29 cellular contexts compared by ENCODE assay signal in the genomic region with DNA sequence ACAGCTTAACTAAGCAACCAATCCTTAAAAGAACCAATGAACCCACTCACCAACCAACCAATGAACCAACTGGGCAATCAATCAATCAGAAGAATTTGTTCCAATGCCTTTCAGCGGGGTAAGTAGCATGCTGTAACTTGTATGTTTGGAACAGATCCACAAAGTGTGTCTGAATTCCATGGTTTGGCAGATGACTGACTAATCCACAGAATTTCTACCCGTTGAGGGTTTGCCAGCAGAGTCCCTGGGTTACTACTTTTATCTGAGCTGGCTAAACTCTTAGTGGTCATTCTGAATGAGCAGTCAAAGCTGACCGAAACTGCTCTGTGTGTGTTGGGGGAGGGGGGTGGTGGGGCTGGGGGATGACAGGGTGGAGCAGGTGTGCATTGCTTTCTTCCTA.
DNase-seq lines count a peak whose midpoint lies in the region; ATAC-seq and TF ChIP-seq lines count a peak whose summit lies in the region.
"Had no signal": no experiment of that assay in that cellular context is flagged by ENCODE, and none has a peak within 500 bp of the region (broad histone marks: within the 10 kb centered on the region; RNA-seq: fewer than 3 reads in every experiment).

No MANE protein-coding gene starts in this region.

- no peaks in the 10 kb centered on the region for H3K9me3 Mint-ChIP-seq in MCF 10A (ENCODE audit: unreplicated experiment)
- peaks cover 0 to 4% of the 10 kb centered on the region in 2 donors for H3K9me3 Mint-ChIP-seq in activated T-cell treated with anti-CD3 and anti-CD28 coated beads, Interleukin-2, amount 50 U/mL, for 72 hours
- H3K9me3 Mint-ChIP-seq: dendritic cell treated with granulocyte-macrophage colony-stimulating factor and Interleukin-4, amounts not matched to agents 40 ng/mL and 50 ng/mL, for 4 days; stimulated activated naive CD8-positive, alpha-beta T cell treated with anti-CD3 and anti-CD28 coated beads, Interleukin-15, amount 100 ng/mL, for 72 hours had no signal

- intact Hi-C loops in MCF 10A (cut with micrococcal nuclease): no loop called here
- intact Hi-C loops in breast epithelium (cut with DNase I; ENCODE audit: low total_unique reads): no loop called here
- intact Hi-C loops in Right ventricle myocardium superior (cut with DNase I): no loop called here

- POLR2A ChIA-PET in MCF 10A (lab: Yijun Ruan, JAX): interaction anchor here (0.6 to 2.3 kb wide), 9 partner anchors 10 to 125 kb away, joined by 3 to 13 read pairs (median 5); a partner anchor contains a TSS

- TF ChIP-seq POLR2A in breast epithelium (IDR thresholded peaks at IDR 0.05): no peak

- peak overlapping the region; percentile 7 for H3K27ac Mint-ChIP-seq in MCF 10A (ENCODE audit: low read depth, unreplicated experiment)
- no peak overlapping the region for H3K27ac Mint-ChIP-seq in activated T-cell treated with anti-CD3 and anti-CD28 coated beads, Interleukin-2, amount 50 U/mL, for 72 hours
- H3K27ac Mint-ChIP-seq: activated naive CD8-positive, alpha-beta T cell treated with anti-CD3 and anti-CD28 coated beads, Interleukin-2, amount 10 ng/mL, durations not matched to agents 7 days and 5 days; B cell; dendritic cell treated with granulocyte-macrophage colony-stimulating factor and Interleukin-4, amounts not matched to agents 40 ng/mL and 50 ng/mL, for 4 days; naive thymus-derived CD8-positive, alpha-beta T cell; stimulated activated naive CD8-positive, alpha-beta T cell treated with anti-CD3 and anti-CD28 coated beads, Interleukin-15, amount 100 ng/mL, for 72 hours; T-helper 17 cell had no signal

- no peaks in the 10 kb centered on the region for H3K36me3 Mint-ChIP-seq in MCF 10A (ENCODE audit: insufficient read depth, unreplicated experiment)
- no peaks in the 10 kb centered on the region for H3K36me3 Mint-ChIP-seq in activated T-cell treated with anti-CD3 and anti-CD28 coated beads, Interleukin-2, amount 50 U/mL, for 72 hours (ENCODE audit: insufficient read depth in 2 of 2)
- H3K36me3 Mint-ChIP-seq: activated naive CD8-positive, alpha-beta T cell treated with anti-CD3 and anti-CD28 coated beads, Interleukin-2, amount 10 ng/mL, durations not matched to agents 7 days and 5 days; naive thymus-derived CD8-positive, alpha-beta T cell had no signal

- H3K4me1 Mint-ChIP-seq in MCF 10A (ENCODE audit: insufficient read depth, unreplicated experiment): no peaks in the 10 kb centered on the region
- H3K4me1 Mint-ChIP-seq in activated T-cell treated with anti-CD3 and anti-CD28 coated beads, Interleukin-2, amount 50 U/mL, for 72 hours (ENCODE audit: low read depth): no peaks in the 10 kb centered on the region
- H3K4me1 Mint-ChIP-seq: activated naive CD8-positive, alpha-beta T cell treated with anti-CD3 and anti-CD28 coated beads, Interleukin-2, amount 10 ng/mL, durations not matched to agents 7 days and 5 days; B cell; naive thymus-derived CD8-positive, alpha-beta T cell; stimulated activated naive CD8-positive, alpha-beta T cell treated with anti-CD3 and anti-CD28 coated beads, Interleukin-15, amount 100 ng/mL, for 72 hours; T-helper 17 cell had no signal

- BruUV-seq in MCF 10A (replicated peaks; lab: Mats Ljungman, UMichigan): no TSS peak

- H3K4me3 ChIP-seq in breast epithelium (no peak overlapping the region), astrocyte of the spinal cord (ENCODE audit: low read depth, low read length) (no peak overlapping the region)
- H3K4me3 ChIP-seq: cardiac muscle cell, Peyer's patch, transverse colon had no signal

- no peak overlapping the region for H3K4me3 Mint-ChIP-seq in MCF 10A (ENCODE audit: unreplicated experiment)
- H3K4me3 Mint-ChIP-seq in activated T-cell treated with anti-CD3 and anti-CD28 coated beads, Interleukin-2, amount 50 U/mL, for 72 hours: no peak overlapping the region
- H3K4me3 Mint-ChIP-seq: activated naive CD8-positive, alpha-beta T cell treated with anti-CD3 and anti-CD28 coated beads, Interleukin-2, amount 10 ng/mL, durations not matched to agents 7 days and 5 days; B cell; dendritic cell treated with granulocyte-macrophage colony-stimulating factor and Interleukin-4, amounts not matched to agents 40 ng/mL and 50 ng/mL, for 4 days; naive thymus-derived CD8-positive, alpha-beta T cell; stimulated activated naive CD8-positive, alpha-beta T cell treated with anti-CD3 and anti-CD28 coated beads, Interleukin-15, amount 100 ng/mL, for 72 hours; T-helper 17 cell had no signal

- in situ Hi-C loops in astrocyte of the spinal cord (cut with HindIII; ENCODE audit: low sequenced_read_pairs): no loop called here

- CTCF ChIA-PET in MCF 10A (lab: Yijun Ruan, JAX): no interaction called here

- H3K27me3 Mint-ChIP-seq in MCF 10A (ENCODE audit: insufficient read depth, unreplicated experiment): no peaks in the 10 kb centered on the region
- no peaks in the 10 kb centered on the region for H3K27me3 Mint-ChIP-seq in activated T-cell treated with anti-CD3 and anti-CD28 coated beads, Interleukin-2, amount 50 U/mL, for 72 hours (ENCODE audit: low read depth)
- H3K27me3 Mint-ChIP-seq: activated naive CD8-positive, alpha-beta T cell treated with anti-CD3 and anti-CD28 coated beads, Interleukin-2, amount 10 ng/mL, durations not matched to agents 7 days and 5 days; B cell; stimulated activated naive CD8-positive, alpha-beta T cell treated with anti-CD3 and anti-CD28 coated beads, Interleukin-15, amount 100 ng/mL, for 72 hours; T-helper 17 cell had no signal

- H3K27me3 ChIP-seq in breast epithelium (no peaks in the 10 kb centered on the region), foreskin keratinocyte (no peaks in the 10 kb centered on the region)
- H3K27me3 ChIP-seq: cardiac muscle cell, Peyer's patch, transverse colon had no signal

- no peaks in the 10 kb centered on the region for H3K9me3 ChIP-seq in breast epithelium
- H3K9me3 ChIP-seq: transverse colon had no signal

- peak; percentile 84 for ATAC-seq in foreskin keratinocyte
- ATAC-seq in activated T-cell treated with anti-CD3 and anti-CD28 coated beads, Interleukin-2, amount 50 U/mL, for 72 hours (replicated peaks in 1 of 2): no peak
- no peak for ATAC-seq in Right ventricle myocardium superior (ENCODE audit: poor library complexity)
- no peak for ATAC-seq in HG02884 (IDR thresholded peaks at IDR 0.05; ENCODE audit: unreplicated experiment)
- ATAC-seq: HCT116; left colon; naive thymus-derived CD8-positive, alpha-beta T cell; right cardiac atrium; stimulated activated naive CD8-positive, alpha-beta T cell treated with anti-CD3 and anti-CD28 coated beads, Interleukin-15, amount 100 ng/mL, for 72 hours; T-helper 17 cell had no signal

- H3K27ac ChIP-seq in breast epithelium: no peak overlapping the region
- no peak overlapping the region for H3K27ac ChIP-seq in foreskin keratinocyte
- H3K27ac ChIP-seq: 22Rv1, cardiac muscle cell, Peyer's patch, transverse colon, VCaP had no signal

- no peaks in the 10 kb centered on the region for H3K4me1 ChIP-seq in breast epithelium
- peaks cover 12% of the 10 kb centered on the region for H3K4me1 ChIP-seq in foreskin keratinocyte
- H3K4me1 ChIP-seq: Peyer's patch, transverse colon had no signal

- TF ChIP-seq CTCF in MCF 10A (IDR thresholded peaks at IDR 0.05; ENCODE audit: unreplicated experiment): no peak
- TF ChIP-seq CTCF in breast epithelium (IDR thresholded peaks at IDR 0.05): no peak
- no peak for TF ChIP-seq CTCF in astrocyte of the spinal cord (IDR thresholded peaks at IDR 0.05; ENCODE audit: low read depth, low read length)
- TF ChIP-seq CTCF in foreskin keratinocyte (conservative IDR thresholded peaks at IDR 0.05): no peak

- no peaks in the 10 kb centered on the region for H3K36me3 ChIP-seq in breast epithelium
- H3K36me3 ChIP-seq: cardiac muscle cell, Peyer's patch, transverse colon had no signal

- DNase-seq in MCF 10A (ENCODE audit: unreplicated experiment) (peak; percentile 84), breast epithelium (ENCODE audit: low spot score in 2 of 2) (no peak), astrocyte of the spinal cord (ENCODE audit: low read depth, low spot score) (peak; percentile 61), foreskin keratinocyte (peak; percentile 76 to 90), NCI-H1694 treated with DMSO at 0.1 percent for 48 hours (lab: John Stamatoyannopoulos, UW) (no peak), Right ventricle myocardium superior (no peak)
- no peak for DNase-seq in activated T-cell treated with anti-CD3 and anti-CD28 coated beads, Interleukin-2, amount 50 U/mL, for 72 hours
- DNase-seq: activated CD4-positive, alpha-beta T cell treated with anti-CD3 and anti-CD28 coated beads, Interleukin-2, amount 50 U/mL, for 1 hour; activated CD8-positive, alpha-beta memory T cell treated with anti-CD3 and anti-CD28 coated beads, Interleukin-2, amount 50 U/mL, for 48 hours; activated naive CD8-positive, alpha-beta T cell treated with anti-CD3 and anti-CD28 coated beads, Interleukin-2, amount 10 ng/mL, durations not matched to agents 7 days and 5 days; DMS79; Karpas-422; left colon; naive thymus-derived CD8-positive, alpha-beta T cell; NCI-H1092 treated with DMSO at 0.1 percent for 48 hours; NCI-H2081; NCI-H510A; Peyer's patch; right cardiac atrium; stimulated activated naive CD8-positive, alpha-beta T cell treated with anti-CD3 and anti-CD28 coated beads, Interleukin-15, amount 100 ng/mL, for 72 hours; T-helper 17 cell; transverse colon had no signal

Comparison
In these comparisons a context has a peak if more than half of its experiments do, and no peak if none do; other contexts are left out.
1. DNase-seq: peak in MCF 10A (single experiment), astrocyte of the spinal cord (single experiment) and foreskin keratinocyte (2 of 2); none in breast epithelium (0 of 2), NCI-H1694 treated with DMSO at 0.1 percent for 48 hours (single experiment), activated T-cell treated with anti-CD3 and anti-CD28 coated beads, Interleukin-2, amount 50 U/mL, for 72 hours (0 of 2) and Right ventricle myocardium superior (single experiment).